16 cellular contexts compared by ENCODE assay signal in the genomic region with DNA sequence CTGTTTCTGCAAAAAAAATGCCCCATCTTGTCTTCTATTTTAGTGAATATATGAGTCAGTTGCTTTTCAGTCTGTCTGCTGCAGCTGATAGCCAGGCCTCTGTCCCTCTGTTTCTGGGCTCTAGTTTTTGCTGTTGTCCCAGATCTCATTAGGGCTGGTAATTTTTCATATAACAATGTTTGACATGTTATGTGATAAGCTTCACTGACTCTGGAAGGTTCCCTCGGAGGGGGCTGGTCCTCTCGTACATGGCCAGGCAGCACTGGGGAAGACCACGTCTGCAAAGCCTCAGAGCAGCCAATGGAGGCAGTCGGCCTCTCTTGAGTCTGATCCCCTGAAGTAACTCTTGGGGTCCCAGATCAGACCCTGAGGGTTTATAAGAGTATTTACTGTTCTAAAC.
DNase-seq lines count a peak whose midpoint lies in the region; ATAC-seq and TF ChIP-seq lines count a peak whose summit lies in the region.
"Had no signal": no experiment of that assay in that cellular context is flagged by ENCODE, and none has a peak within 500 bp of the region (broad histone marks: within the 10 kb centered on the region; RNA-seq: fewer than 3 reads in every experiment).

No MANE protein-coding gene starts in this region.

- no peak overlapping the region for H3K4me3 Mint-ChIP-seq in Caco-2 (ENCODE audit: unreplicated experiment)
- H3K4me3 Mint-ChIP-seq: CD4-positive, alpha-beta T cell; H9 had no signal

- H4K20me1 ChIP-seq in SK-N-SH (ENCODE audit: insufficient read depth) (no peaks in the 10 kb centered on the region), osteoblast (ENCODE audit: insufficient read depth, low read length) (no peaks in the 10 kb centered on the region)

- H3K4me3 ChIP-seq in SK-N-SH (ENCODE audit: low read depth in 2 of 2, low read length in 1 of 2), result no peak overlapping the region
- H3K4me3 ChIP-seq in coronary artery, result no peak overlapping the region
- H3K4me3 ChIP-seq in osteoblast (ENCODE audit: insufficient read depth, low read length), result no peak overlapping the region
- no peak overlapping the region for H3K4me3 ChIP-seq in thoracic aorta
- no peak overlapping the region for H3K4me3 ChIP-seq in Caco-2 (ENCODE audit: low read depth, low read length)

- no peaks in the 10 kb centered on the region for H3K4me1 Mint-ChIP-seq in Caco-2 (ENCODE audit: low read depth, unreplicated experiment)

- POLR2A ChIA-PET in SK-N-SH (lab: Yijun Ruan, JAX), result no interaction called here
- POLR2A ChIA-PET in Caco-2 (lab: Charles Lee), result no interaction called here

- H3K27ac Mint-ChIP-seq in Caco-2 (ENCODE audit: unreplicated experiment), result no peak overlapping the region
- H3K27ac Mint-ChIP-seq: CD4-positive, alpha-beta T cell; H9 had no signal

- H3K27me3 Mint-ChIP-seq in Caco-2 (ENCODE audit: insufficient read depth, unreplicated experiment), result peaks cover 13% of the 10 kb centered on the region

- WGBS in SK-N-SH (ENCODE audit: low lambda C conversion rate), result 61% methylated on average over 4 of the region's 4 CpGs

- CTCF ChIA-PET in SK-N-SH (lab: Yijun Ruan, JAX) (no interaction called here), Caco-2 (lab: Charles Lee) (no interaction called here)

- intact Hi-C loops in left cardiac atrium (cut with DNase I), result no loop called here
- intact Hi-C loops in Caco-2 (cut with micrococcal nuclease; ENCODE audit: unreplicated experiment), result no loop called here

- no peaks in the 10 kb centered on the region for H3K9me3 ChIP-seq in SK-N-SH
- H3K9me3 ChIP-seq in osteoblast (ENCODE audit: low read depth, low read length), result no peaks in the 10 kb centered on the region
- no peaks in the 10 kb centered on the region for H3K9me3 ChIP-seq in thoracic aorta
- H3K9me3 ChIP-seq in Caco-2, result no peaks in the 10 kb centered on the region

- no peaks in the 10 kb centered on the region for H3K36me3 Mint-ChIP-seq in Caco-2 (ENCODE audit: insufficient read depth, unreplicated experiment)

- H3F3A ChIP-seq in SK-N-SH (replicated peaks; ENCODE audit: insufficient read depth), result peaks cover 2% of the 10 kb centered on the region

- in situ Hi-C loops in KBM-7 (cut with MboI; ENCODE audit: low pct_unique_long_range_greater_than_20kb, low sequenced_read_pairs), result no loop called here

- H3K27ac ChIP-seq in SK-N-SH (ENCODE audit: low read depth in 2 of 2, low read length in 1 of 2) (peak overlapping the region in 1 of 2 experiments; percentile 44; a peak in 1 of 4 replicates), coronary artery (peak overlapping the region; percentile 48 to 52), osteoblast (ENCODE audit: low read depth, low read length) (no peak overlapping the region), thoracic aorta (peak overlapping the region; percentile 40 to 71)
- H3K27ac ChIP-seq: HL-60 had no signal

- H3K9me3 Mint-ChIP-seq in Caco-2 (ENCODE audit: unreplicated experiment), result no peaks in the 10 kb centered on the region
- H3K9me3 Mint-ChIP-seq: CD4-positive, alpha-beta T cell had no signal

- no peak for TF ChIP-seq RAD21 in SK-N-SH (IDR thresholded peaks at IDR 0.05; ENCODE audit: low read length)

- peaks cover 0 to 15% of the 10 kb centered on the region in 2 experiments; a peak in 2 of 4 replicates for H3K4me1 ChIP-seq in SK-N-SH (ENCODE audit: control insufficient read depth in 1 of 2, insufficient read depth in 2 of 2, low read depth in 1 of 2, low read length in 1 of 2)
- H3K4me1 ChIP-seq in osteoblast (ENCODE audit: insufficient read depth, low read length), result peaks cover 8% of the 10 kb centered on the region
- H3K4me1 ChIP-seq in thoracic aorta (ENCODE audit: control insufficient read depth in 1 of 2, low read depth in 2 of 2), result peaks cover 7 to 38% of the 10 kb centered on the region in 2 donors
- no peaks in the 10 kb centered on the region for H3K4me1 ChIP-seq in Caco-2

- no peak for TF ChIP-seq CTCF in SK-N-SH (IDR thresholded peaks at IDR 0.05)
- TF ChIP-seq CTCF in coronary artery (IDR thresholded peaks at IDR 0.05), result no peak
- no peak for TF ChIP-seq CTCF in osteoblast (IDR thresholded peaks at IDR 0.05; ENCODE audit: extremely low read depth, low read depth, low read length)
- no peak for TF ChIP-seq CTCF in thoracic aorta (IDR thresholded peaks at IDR 0.05)
- TF ChIP-seq CTCF in Caco-2 (IDR thresholded peaks at IDR 0.05; ENCODE audit: insufficient read depth in 1 of 2, low read depth in 1 of 2, low read length in 1 of 2, severe bottlenecking in 1 of 2, unreplicated experiment in 1 of 2), result no peak

- peak; percentile 72 for DNase-seq in SK-N-SH
- no peak for DNase-seq in coronary artery (ENCODE audit: low spot score)
- DNase-seq in osteoblast (ENCODE audit: insufficient read length, low spot score, missing footprints), result no peak
- no peak for DNase-seq in thoracic aorta (ENCODE audit: low spot score)
- no peak for DNase-seq in NCI-H2227 treated with DMSO at 0.1 percent for 48 hours (lab: John Stamatoyannopoulos, UW)
- DNase-seq in left cardiac atrium, result no peak
- no peak for DNase-seq in KBM-7
- DNase-seq in Caco-2, result no peak
- DNase-seq: ACHN; C1 segment of cervical spinal cord; CD4-positive, alpha-beta T cell; DMS79 treated with DMSO at 0.1 percent for 48 hours; EL; GOT3; H9 had no signal

- H3K27me3 ChIP-seq in SK-N-SH (ENCODE audit: insufficient read depth) (no peaks in the 10 kb centered on the region), osteoblast (ENCODE audit: insufficient read depth, low read length) (no peaks in the 10 kb centered on the region), thoracic aorta (replicated peaks; ENCODE audit: insufficient read depth) (no peaks in the 10 kb centered on the region), Caco-2 (replicated peaks; ENCODE audit: control insufficient read depth, insufficient read depth, low read length) (no peaks in the 10 kb centered on the region)

- no peaks in the 10 kb centered on the region for H3K79me2 ChIP-seq in SK-N-SH (ENCODE audit: insufficient read depth)
- no peaks in the 10 kb centered on the region for H3K79me2 ChIP-seq in osteoblast (ENCODE audit: insufficient read depth, low read length)

- ATAC-seq in thoracic aorta (ENCODE audit: insufficient number of reproducible peaks, low FRiP score, low read depth) (no peak), left cardiac atrium (no peak)

- no peak overlapping the region for H3K4me2 ChIP-seq in SK-N-SH
- H3K4me2 ChIP-seq in osteoblast (ENCODE audit: insufficient read depth, low read length), result no peak overlapping the region

- no peak overlapping the region for H3K9ac ChIP-seq in SK-N-SH

- no peaks in the 10 kb centered on the region for H3K9me2 ChIP-seq in SK-N-SH

- H3K36me3 ChIP-seq in SK-N-SH (replicated peaks in 1 of 2; ENCODE audit: control insufficient read depth in 1 of 2, insufficient read depth in 2 of 2, low read length in 1 of 2), result no peaks in the 10 kb centered on the region
- no peaks in the 10 kb centered on the region for H3K36me3 ChIP-seq in osteoblast (ENCODE audit: insufficient read depth, low read length)
- no peaks in the 10 kb centered on the region for H3K36me3 ChIP-seq in thoracic aorta
- no peaks in the 10 kb centered on the region for H3K36me3 ChIP-seq in Caco-2 (ENCODE audit: control insufficient read depth, insufficient read depth, low read length)

- TF ChIP-seq EP300 in SK-N-SH (IDR thresholded peaks at IDR 0.05; ENCODE audit: borderline replicate concordance in 1 of 2, low read depth in 1 of 2, low read length in 1 of 2), result 0 out of 4 replicates have a peak, but pooled peaks of 1 of the 2 experiments have one; percentile 46

- H2AFZ ChIP-seq in SK-N-SH (ENCODE audit: low read depth) (no peak overlapping the region), osteoblast (ENCODE audit: low read length) (peak overlapping the region; percentile 41)

- no TSS peak for BruUV-seq in Caco-2 (replicated peaks; lab: Mats Ljungman, UMichigan)

TF ChIP-seq in SK-N-SH, 30 proteins besides CTCF, POLR2A, EP300 and RAD21:
- TF ChIP-seq, protein P1, sequence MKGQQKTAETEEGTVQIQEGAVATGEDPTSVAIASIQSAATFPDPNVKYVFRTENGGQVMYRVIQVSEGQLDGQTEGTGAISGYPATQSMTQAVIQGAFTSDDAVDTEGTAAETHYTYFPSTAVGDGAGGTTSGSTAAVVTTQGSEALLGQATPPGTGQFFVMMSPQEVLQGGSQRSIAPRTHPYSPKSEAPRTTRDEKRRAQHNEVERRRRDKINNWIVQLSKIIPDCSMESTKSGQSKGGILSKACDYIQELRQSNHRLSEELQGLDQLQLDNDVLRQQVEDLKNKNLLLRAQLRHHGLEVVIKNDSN (IDR thresholded peaks at IDR 0.05; ENCODE audit: borderline replicate concordance, low read depth), result no peak
- TF ChIP-seq SIN3A (IDR thresholded peaks at IDR 0.05; ENCODE audit: borderline replicate concordance, low read depth, low read length), result no peak
- peak; percentile 76 for TF ChIP-seq GATA2 (CRISPR knock-in tag; IDR thresholded peaks at IDR 0.05)
- no peak for TF ChIP-seq GABPA (IDR thresholded peaks at IDR 0.05; ENCODE audit: low read depth)
- TF ChIP-seq RCOR1 (IDR thresholded peaks at IDR 0.05; ENCODE audit: low read length), result 0 out of 2 replicates have a peak, but pooled peaks have one; percentile 11
- TF ChIP-seq RXRA (IDR thresholded peaks at IDR 0.05; ENCODE audit: borderline replicate concordance, low read depth), result no peak
- TF ChIP-seq TEAD4 (IDR thresholded peaks at IDR 0.05; ENCODE audit: borderline replicate concordance, insufficient read depth), result no peak
- peak; percentile 45 for TF ChIP-seq CHD2 (IDR thresholded peaks at IDR 0.05; ENCODE audit: low read length, partially characterized antibody)
